ENCODE assay signal across 21 cellular contexts in the genomic region with DNA sequence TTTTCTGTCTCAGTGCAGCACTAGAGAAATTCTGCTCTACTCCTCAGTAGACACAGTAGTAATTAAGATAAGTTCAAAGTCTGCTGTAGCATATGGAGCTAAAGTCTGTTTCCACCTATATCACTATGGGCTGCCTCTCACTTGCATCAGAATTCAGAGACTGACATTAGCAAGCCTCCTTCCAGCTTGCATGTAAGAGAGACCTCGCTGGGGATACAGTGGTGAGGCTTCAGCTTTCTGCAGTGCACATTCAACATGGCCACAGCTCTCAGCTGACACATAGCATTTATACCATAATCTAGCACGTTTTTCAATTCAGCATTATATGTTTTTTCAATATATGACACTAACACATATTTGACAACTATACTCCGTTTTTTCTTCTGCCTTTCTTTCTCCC.
A peak's percentile ranks its signal among the peaks of the same experiment; 100 is the strongest.
DNase-seq lines count a peak whose midpoint lies in the region; ATAC-seq, FAIRE-seq and TF ChIP-seq lines count a peak whose summit lies in the region.
"Had no signal": no experiment of that assay in that cellular context is flagged by ENCODE, and none has a peak within 500 bp of the region (broad histone marks: within the 10 kb centered on the region; RNA-seq: fewer than 3 reads in every experiment).

No MANE protein-coding gene starts in this region.

- H3K4me3 ChIP-seq in GM12878 = no peak overlapping the region
- H3K4me3 ChIP-seq: A549 had no signal

- RAD21 ChIA-PET in GM12878 (lab: Charles Lee; ENCODE audit: unreplicated experiment) = no interaction called here

- no peak for TF ChIP-seq POLR2A in GM12878 (IDR thresholded peaks at IDR 0.05; ENCODE audit: low read depth, low read length)

- H3K36me3 ChIP-seq in GM12878 (ENCODE audit: control insufficient read depth in 2 of 2, insufficient read depth in 2 of 2, low read length in 1 of 2) = no peaks in the 10 kb centered on the region

- no peak overlapping the region for H3K9ac ChIP-seq in GM12878 (ENCODE audit: control insufficient read depth, insufficient read depth, low read length)

- no peaks in the 10 kb centered on the region for H3K9me3 ChIP-seq in GM12878 (replicated peaks; ENCODE audit: control insufficient read depth, insufficient read depth, low read length)
- H3K9me3 ChIP-seq: A549, Caco-2 had no signal

- no peaks in the 10 kb centered on the region for H3K27me3 ChIP-seq in GM12878 (replicated peaks in 1 of 2; ENCODE audit: control insufficient read depth in 2 of 2, insufficient read depth in 2 of 2, low read length in 1 of 2)

- CTCF ChIA-PET in GM12878 (lab: Yijun Ruan, JAX) = no interaction called here

- FAIRE-seq in GM12878 (lab: Jason Lieb, UNC) = no peak
- FAIRE-seq: A549, D721Med, GM19239, HepG2 had no signal

- 2% methylated on average over 3 of the region's 3 CpGs for WGBS in GM12878 (ENCODE audit: insufficient coverage, insufficient replicate concordance, low lambda C conversion rate, missing lambda C conversion rate)

- no peak for TF ChIP-seq RAD21 in GM12878 (IDR thresholded peaks at IDR 0.05; ENCODE audit: insufficient read depth, low read depth, low read length)

- TF ChIP-seq EP300 in GM12878 (IDR thresholded peaks at IDR 0.05; ENCODE audit: borderline replicate concordance in 1 of 2, control insufficient read depth in 1 of 2, low read depth in 2 of 2, low read length in 2 of 2) = no peak

- H3K79me2 ChIP-seq in GM12878 (ENCODE audit: control insufficient read depth, insufficient read depth, low read length) = no peaks in the 10 kb centered on the region

- intact Hi-C loops in GM12878 (cut with micrococcal nuclease; ENCODE audit: unreplicated experiment) = no loop called here

- DNase-seq in DMS 273 (lab: John Stamatoyannopoulos, UW; ENCODE audit: unreplicated experiment) (peak; percentile 35), DMS 273 treated with DMSO at 0.1 percent for 48 hours (lab: John Stamatoyannopoulos, UW) (no peak), GM12878 (ENCODE audit: low read depth, low spot score) (no peak), iPS DF 19.7 (ENCODE audit: low read depth, low spot score) (peak; percentile 1)
- DNase-seq in activated CD4-positive, alpha-beta T cell treated with anti-CD3 and anti-CD28 coated beads, Interleukin-2, amount 50 U/mL, for 4 hours = no peak
- DNase-seq: AML-193; Caco-2; CD4-positive, alpha-beta T cell; DMS79 treated with DMSO at 0.1 percent for 48 hours; GF-D8; GOT3; H9; KG1 had no signal

- H3K4me1 ChIP-seq in GM12878 (ENCODE audit: control insufficient read depth, insufficient read depth, low read length) = no peaks in the 10 kb centered on the region
- H3K4me1 ChIP-seq: A549, Caco-2 had no signal

- POLR2A ChIA-PET in GM12878 (lab: Charles Lee) = no interaction called here

- no peak overlapping the region for H3K27ac ChIP-seq in GM12878 (ENCODE audit: control insufficient read depth, insufficient read depth)
- H3K27ac ChIP-seq: 22Rv1, A549, C4-2B had no signal

- TF ChIP-seq CTCF in GM12878 (IDR thresholded peaks at IDR 0.05 in 2 of 3, conservative IDR thresholded peaks at IDR 0.05 in 1 of 3; ENCODE audit: control insufficient read depth in 2 of 3, extremely low read depth in 1 of 3, insufficient read depth in 1 of 3, low read depth in 3 of 3, low read length in 3 of 3) = no peak

- H3K4me2 ChIP-seq in GM12878 (ENCODE audit: control insufficient read depth, insufficient read depth) = no peak overlapping the region
- H3K4me2 ChIP-seq: A549 had no signal

- no peaks in the 10 kb centered on the region for H4K20me1 ChIP-seq in GM12878 (ENCODE audit: control insufficient read depth, insufficient read depth)

- SMC1A ChIA-PET in GM12878 (lab: Charles Lee; ENCODE audit: uncharacterized antibody, unreplicated experiment) = interaction anchor here (2.4 kb wide), 1 partner anchor 11 kb away, joined by 7 read pairs; no protein-coding TSS in a partner anchor

- ATAC-seq in GM12878 (peak; percentile 75), HG02763 (IDR thresholded peaks at IDR 0.05; ENCODE audit: unreplicated experiment) (no peak), GM21723 (IDR thresholded peaks at IDR 0.05; ENCODE audit: unreplicated experiment) (no peak)
- ATAC-seq: HepG2 had no signal

- no TSS peak for BruUV-seq in GM12878 (replicated peaks; lab: Mats Ljungman, UMichigan)

- in situ Hi-C loops in GM12878 (cut with MboI) = no loop called here

- no peak overlapping the region for H2AFZ ChIP-seq in GM12878 (ENCODE audit: control insufficient read depth, low read depth, low read length)

TF ChIP-seq in GM12878, 131 proteins besides CTCF, POLR2A, EP300 and RAD21:
- TF ChIP-seq ETV6 (conservative IDR thresholded peaks at IDR 0.05 in 1 of 2, IDR thresholded peaks at IDR 0.05 in 1 of 2; ENCODE audit: borderline replicate concordance in 1 of 2, low read depth in 1 of 2) (no peak), ZNF217 (IDR thresholded peaks at IDR 0.05) (no peak), SUPT20H (IDR thresholded peaks at IDR 0.05; ENCODE audit: borderline replicate concordance, control insufficient read depth, low read depth, low read length) (no peak), RELA (IDR thresholded peaks at IDR 0.05; ENCODE audit: borderline replicate concordance, partially characterized antibody) (no peak), PAX8 (IDR thresholded peaks at IDR 0.05) (no peak), MXI1 (IDR thresholded peaks at IDR 0.05; ENCODE audit: low read depth, low read length) (no peak), STAT3 (IDR thresholded peaks at IDR 0.05; ENCODE audit: low read depth, low read length) (no peak), CBFB (IDR thresholded peaks at IDR 0.05; ENCODE audit: low read depth) (no peak), SUZ12 (IDR thresholded peaks at IDR 0.05; ENCODE audit: unreplicated experiment) (no peak), TAF1 (IDR thresholded peaks at IDR 0.05; ENCODE audit: borderline replicate concordance, low read depth, low read length) (no peak), ZBTB40 (IDR thresholded peaks at IDR 0.05; ENCODE audit: borderline replicate concordance) (no peak), FOS (IDR thresholded peaks at IDR 0.05; ENCODE audit: borderline replicate concordance, extremely low read depth, insufficient read length) (no peak), E4F1 (IDR thresholded peaks at IDR 0.05; ENCODE audit: borderline replicate concordance, partially characterized antibody) (no peak)
- TF ChIP-seq, protein P1, sequence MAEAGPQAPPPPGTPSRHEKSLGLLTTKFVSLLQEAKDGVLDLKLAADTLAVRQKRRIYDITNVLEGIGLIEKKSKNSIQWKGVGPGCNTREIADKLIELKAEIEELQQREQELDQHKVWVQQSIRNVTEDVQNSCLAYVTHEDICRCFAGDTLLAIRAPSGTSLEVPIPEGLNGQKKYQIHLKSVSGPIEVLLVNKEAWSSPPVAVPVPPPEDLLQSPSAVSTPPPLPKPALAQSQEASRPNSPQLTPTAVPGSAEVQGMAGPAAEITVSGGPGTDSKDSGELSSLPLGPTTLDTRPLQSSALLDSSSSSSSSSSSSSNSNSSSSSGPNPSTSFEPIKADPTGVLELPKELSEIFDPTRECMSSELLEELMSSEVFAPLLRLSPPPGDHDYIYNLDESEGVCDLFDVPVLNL (IDR thresholded peaks at IDR 0.05; ENCODE audit: low read depth, low read length) = no peak

Comparison
In these comparisons a context has a peak if more than half of its experiments do, and no peak if none do; other contexts are left out.
1. DNase-seq: peak in DMS 273 (single experiment) and iPS DF 19.7 (single experiment); none in DMS 273 treated with DMSO at 0.1 percent for 48 hours (single experiment), GM12878 (single experiment) and activated CD4-positive, alpha-beta T cell treated with anti-CD3 and anti-CD28 coated beads, Interleukin-2, amount 50 U/mL, for 4 hours (0 of 2).